18 cellular contexts compared by ENCODE assay signal in genomic region chr12:104006929-104007328, GRCh38. TPM values are rescaled to one million over a fixed set of nuclear protein-coding genes. Genes with fewer than 3 reads are reported as not detected.
DNase-seq lines count a peak whose midpoint lies in the region; ATAC-seq, FAIRE-seq and TF ChIP-seq lines count a peak whose summit lies in the region.
"Had no signal": no experiment of that assay in that cellular context is flagged by ENCODE, and none has a peak within 500 bp of the region (broad histone marks: within the 10 kb centered on the region; RNA-seq: fewer than 3 reads in every experiment).

No MANE protein-coding gene starts in this region.

- H3K27me3 Mint-ChIP-seq in chondrocyte (ENCODE audit: low read depth), result no peaks in the 10 kb centered on the region

- H3K9ac ChIP-seq in kidney (ENCODE audit: low read length in 2 of 2), result no peak overlapping the region

- H3K4me3 Mint-ChIP-seq in chondrocyte (ENCODE audit: unreplicated experiment), result no peak overlapping the region
- H3K4me3 Mint-ChIP-seq: CD4-positive, CD25-positive, alpha-beta regulatory T cell; memory B cell had no signal

- H3K9me3 Mint-ChIP-seq in chondrocyte (ENCODE audit: low read depth), result no peaks in the 10 kb centered on the region
- H3K9me3 Mint-ChIP-seq: memory B cell had no signal

- no peaks in the 10 kb centered on the region for H3K36me3 ChIP-seq in kidney (ENCODE audit: control insufficient read depth in 1 of 2, insufficient read depth in 2 of 2, low read length in 2 of 2)
- H3K36me3 ChIP-seq: adrenal gland, WERI-Rb-1 had no signal

- H3K27ac Mint-ChIP-seq in chondrocyte (ENCODE audit: unreplicated experiment), result peak overlapping the region; percentile 86
- H3K27ac Mint-ChIP-seq: CD4-positive, CD25-positive, alpha-beta regulatory T cell; memory B cell had no signal

- H3K36me3 Mint-ChIP-seq in chondrocyte (ENCODE audit: low read depth), result peaks cover 10% of the 10 kb centered on the region
- H3K36me3 Mint-ChIP-seq: CD4-positive, CD25-positive, alpha-beta regulatory T cell had no signal

- no peak for ATAC-seq in GM18867 (IDR thresholded peaks at IDR 0.05; ENCODE audit: unreplicated experiment)

- H3K27ac ChIP-seq in kidney (ENCODE audit: low read depth in 2 of 2, low read length in 2 of 2), result no peak overlapping the region
- H3K27ac ChIP-seq: adrenal gland, WERI-Rb-1 had no signal

- H3K4me1 Mint-ChIP-seq in chondrocyte (ENCODE audit: low read depth), result peaks cover 32% of the 10 kb centered on the region
- H3K4me1 Mint-ChIP-seq: CD4-positive, CD25-positive, alpha-beta regulatory T cell; memory B cell had no signal

- DNase-seq in AG08396 (ENCODE audit: low spot score) (peak; percentile 51), LoVo (ENCODE audit: low spot score) (peak; percentile 11), chondrocyte (ENCODE audit: low spot score) (no peak), kidney tubule cell (ENCODE audit: low spot score) (peak; percentile 84), NCI-H2029 treated with DMSO at 0.1 percent for 48 hours (lab: John Stamatoyannopoulos, UW) (no peak), AML-193 (lab: John Stamatoyannopoulos, UW) (no peak), kidney (no peak)
- DNase-seq: adrenal gland; CD4-positive, CD25-positive, alpha-beta regulatory T cell; effector CD4-positive, alpha-beta T cell; NCI-H1417; NCI-H524; occipital lobe; SHP77 treated with DMSO at 0.1 percent for 48 hours; stimulated activated CD4-positive, alpha-beta T cell treated with anti-CD3 and anti-CD28 coated beads, Interleukin-1b, Interleukin-23, amount 100 ng/mL, for 48 hours had no signal

- no peak for TF ChIP-seq CTCF in chondrocyte (IDR thresholded peaks at IDR 0.05)
- TF ChIP-seq CTCF in kidney (IDR thresholded peaks at IDR 0.05; ENCODE audit: borderline replicate concordance, extremely low read depth, insufficient read depth), result no peak

- H3K4me3 ChIP-seq in kidney (ENCODE audit: low read length in 2 of 2), result no peak overlapping the region
- H3K4me3 ChIP-seq: adrenal gland had no signal

- H3K4me1 ChIP-seq in kidney (ENCODE audit: control insufficient read depth in 1 of 2, insufficient read depth in 1 of 2, low read depth in 1 of 2, low read length in 2 of 2), result no peaks in the 10 kb centered on the region
- H3K4me1 ChIP-seq: adrenal gland had no signal

- no peaks in the 10 kb centered on the region for H3K9me3 ChIP-seq in kidney (ENCODE audit: control insufficient read depth in 1 of 2, low read length in 2 of 2)
- H3K9me3 ChIP-seq: adrenal gland had no signal

- no peak for FAIRE-seq in kidney (lab: Jason Lieb, UNC)

- intact Hi-C loops in kidney (cut with DNase I), result no loop called here

RNA-seq across cellular contexts. Expression of gene TDG, which starts 41.3 kb away (rescaled TPM):
- total RNA-seq in chondrocyte (39.3 to 49.5 TPM (median 44.0 TPM) in 3 replicates), kidney (17.2 TPM)
- polyA plus RNA-seq in kidney (ENCODE audit: insufficient read depth, low read depth, low replicate concordance), result 9.2 TPM

RNA-seq across cellular contexts. Expression of gene GLT8D2, which starts 43.1 kb away (rescaled TPM):
- 37.6 to 48.6 TPM (median 38.8 TPM) in 3 replicates for total RNA-seq in chondrocyte
- total RNA-seq in kidney, result 7.7 TPM
- 7.0 TPM for polyA plus RNA-seq in kidney (ENCODE audit: insufficient read depth, low read depth, low replicate concordance)
- total RNA-seq: CD4-positive, CD25-positive, alpha-beta regulatory T cell had no signal
- polyA plus RNA-seq: CD4-positive, CD25-positive, alpha-beta regulatory T cell had no signal

RNA-seq across cellular contexts. Expression of gene HCFC2, which starts 57.4 kb away (rescaled TPM):
- total RNA-seq in chondrocyte (20.8 to 26.9 TPM (median 23.5 TPM) in 3 replicates), kidney (18.1 TPM)
- polyA plus RNA-seq in kidney (ENCODE audit: insufficient read depth, low read depth, low replicate concordance), result 6.0 TPM

Comparison
In these comparisons a context has a peak if more than half of its experiments do, and no peak if none do; other contexts are left out.
1. DNase-seq: peak in AG08396 (single experiment), LoVo (single experiment) and kidney tubule cell (single experiment); none in chondrocyte (single experiment), NCI-H2029 treated with DMSO at 0.1 percent for 48 hours (single experiment), AML-193 (0 of 2) and kidney (single experiment).